In genomic region chr3:24058940-24059705, GRCh38 we compare ENCODE assay signal across 19 cellular contexts.
A peak's percentile ranks its signal among the peaks of the same experiment; 100 is the strongest.
DNase-seq lines count a peak whose midpoint lies in the region; ATAC-seq and TF ChIP-seq lines count a peak whose summit lies in the region.
"Had no signal": no experiment of that assay in that cellular context is flagged by ENCODE, and none has a peak within 500 bp of the region (broad histone marks: within the 10 kb centered on the region; RNA-seq: fewer than 3 reads in every experiment).

No MANE protein-coding gene starts in this region.

- DNase-seq in IMR-90: no peak
- no peak for DNase-seq in coronary artery (ENCODE audit: low spot score)
- no peak for DNase-seq in mesenchymal stem cell
- DNase-seq in upper lobe of left lung: no peak
- DNase-seq in NCI-H748 (lab: John Stamatoyannopoulos, UW; ENCODE audit: unreplicated experiment): no peak
- DNase-seq in omental fat pad (ENCODE audit: low spot score): no peak
- DNase-seq: Calu3; CD8-positive, alpha-beta T cell; NCI-H1417 treated with DMSO at 0.1 percent for 48 hours; NCI-H1930; NCI-H226; NCI-H524 had no signal

- no CpG with 5 or more reads among the region's 2 CpGs for WGBS in IMR-90 (ENCODE audit: extremely low coverage in 2 of 2, insufficient read length in 1 of 2), 2 experiments
- 98% methylated on average over 2 of the region's 2 CpGs for WGBS in mesenchymal stem cell
- 58 to 65% methylated on average over 2 of the region's 2 CpGs for WGBS in upper lobe of left lung, 2 donors

- CTCF ChIA-PET in IMR-90 (lab: Yijun Ruan, JAX): no interaction called here

- H2AK5ac ChIP-seq in IMR-90 (ENCODE audit: low read depth, low read length) (no peak overlapping the region), mesenchymal stem cell (ENCODE audit: low read length, severe bottlenecking) (no peak overlapping the region)

- H3K36me3 ChIP-seq in IMR-90 (ENCODE audit: control insufficient read depth, insufficient read depth, low read length) (no peaks in the 10 kb centered on the region), mesenchymal stem cell (ENCODE audit: control insufficient read depth in 1 of 2, insufficient read depth in 2 of 2, low read depth in 1 of 2, low read length in 2 of 2) (no peaks in the 10 kb centered on the region), upper lobe of left lung (no peaks in the 10 kb centered on the region)
- H3K36me3 ChIP-seq: BLaER1 treated with 17β-estradiol and CSF1 and Interleukin-3, amounts not matched to agents 10 nM and 100 nM had no signal

- no peak overlapping the region for H2AK9ac ChIP-seq in IMR-90 (replicated peaks; ENCODE audit: low read depth, low read length, poor library complexity)

- H3K18ac ChIP-seq in IMR-90 (ENCODE audit: low read depth, low read length): no peak overlapping the region
- peak overlapping the region in 1 of 2 experiments; percentile 16 for H3K18ac ChIP-seq in mesenchymal stem cell (ENCODE audit: low read depth in 1 of 2, low read length in 2 of 2)

- no peak overlapping the region for H3K4ac ChIP-seq in IMR-90 (ENCODE audit: low read depth, low read length)
- H3K4ac ChIP-seq in mesenchymal stem cell (ENCODE audit: low read depth in 1 of 2, low read length in 2 of 2): peak overlapping the region in 1 of 2 experiments; percentile 43

- no peak overlapping the region for H2BK20ac ChIP-seq in IMR-90 (ENCODE audit: low read depth, low read length)

- no peak overlapping the region for H2BK15ac ChIP-seq in IMR-90 (ENCODE audit: low read depth, low read length)
- H2BK15ac ChIP-seq in mesenchymal stem cell (ENCODE audit: low read depth, poor library complexity, severe bottlenecking): no peak overlapping the region

- no peaks in the 10 kb centered on the region for H3K9me1 ChIP-seq in IMR-90 (ENCODE audit: insufficient read depth, low read length)

- H4K8ac ChIP-seq in IMR-90 (ENCODE audit: low read depth in 2 of 2, low read length in 2 of 2): no peak overlapping the region
- H4K8ac ChIP-seq in mesenchymal stem cell (ENCODE audit: low read length): no peak overlapping the region

- no peak overlapping the region for H3K4me3 ChIP-seq in IMR-90 (ENCODE audit: insufficient read depth, low read depth, low read length)
- H3K4me3 ChIP-seq in coronary artery: peak overlapping the region; percentile 17
- H3K4me3 ChIP-seq in mesenchymal stem cell (ENCODE audit: insufficient read depth in 1 of 2, low read depth in 1 of 2, low read length in 2 of 2): no peak overlapping the region
- H3K4me3 ChIP-seq in upper lobe of left lung: no peak overlapping the region
- H3K4me3 ChIP-seq: BLaER1 treated with 17β-estradiol and CSF1 and Interleukin-3, amounts not matched to agents 10 nM and 100 nM; GM12878; GM23338; PC-9 had no signal

- no peak overlapping the region for H4K91ac ChIP-seq in IMR-90 (ENCODE audit: insufficient read depth, low read depth, low read length)
- no peak overlapping the region for H4K91ac ChIP-seq in mesenchymal stem cell (ENCODE audit: low read length)

- H3K56ac ChIP-seq in IMR-90 (ENCODE audit: extremely low read depth, insufficient read depth, low read length): no peak overlapping the region

- intact Hi-C loops in IMR-90 (cut with micrococcal nuclease): no loop called here

- H3K4me1 ChIP-seq in IMR-90 (ENCODE audit: control insufficient read depth, insufficient read depth, low read length): no peaks in the 10 kb centered on the region
- peaks cover 3% of the 10 kb centered on the region for H3K4me1 ChIP-seq in mesenchymal stem cell (ENCODE audit: control insufficient read depth, insufficient read depth, low read depth, low read length)
- H3K4me1 ChIP-seq in upper lobe of left lung: peaks cover 0 to 14% (median 5%) of the 10 kb centered on the region in 4 donors

- no peak for ATAC-seq in IMR-90 (ENCODE audit: low read depth)
- ATAC-seq in upper lobe of left lung (ENCODE audit: low FRiP score in 2 of 2): peak in 1 of 2 donors; percentile 55
- ATAC-seq in omental fat pad (ENCODE audit: low FRiP score): no peak
- ATAC-seq in GM18520 (IDR thresholded peaks at IDR 0.05; ENCODE audit: unreplicated experiment): no peak
- ATAC-seq: CD8-positive, alpha-beta T cell; GM12878; HCT116 had no signal

- H4K5ac ChIP-seq in IMR-90 (ENCODE audit: low read depth, low read length): no peak overlapping the region

- H3K23ac ChIP-seq in IMR-90 (ENCODE audit: low read depth, low read length) (no peak overlapping the region), mesenchymal stem cell (ENCODE audit: low read length in 2 of 2) (no peak overlapping the region)

- TF ChIP-seq EP300 in upper lobe of left lung (IDR thresholded peaks at IDR 0.05): no peak

- no peaks in the 10 kb centered on the region for H4K20me1 ChIP-seq in IMR-90 (ENCODE audit: insufficient read depth, low read length)
- H4K20me1 ChIP-seq: BLaER1 treated with 17β-estradiol and CSF1 and Interleukin-3, amounts not matched to agents 10 nM and 100 nM had no signal

- TF ChIP-seq RAD21 in IMR-90 (IDR thresholded peaks at IDR 0.05; ENCODE audit: low read length): no peak

- H3K27ac ChIP-seq in IMR-90 (ENCODE audit: insufficient read depth, low read length): no peak overlapping the region
- peak overlapping the region; percentile 76 to 82 for H3K27ac ChIP-seq in coronary artery
- H3K27ac ChIP-seq in mesenchymal stem cell (ENCODE audit: low read length, poor library complexity, severe bottlenecking): no peak overlapping the region
- peak overlapping the region; percentile 65 to 73 (median 66) for H3K27ac ChIP-seq in upper lobe of left lung
- H3K27ac ChIP-seq: BLaER1 treated with 17β-estradiol and CSF1 and Interleukin-3, amounts not matched to agents 10 nM and 100 nM; PC-9; RWPE1 had no signal

- H3K14ac ChIP-seq in IMR-90 (replicated peaks; ENCODE audit: low read depth, low read length) (no peak overlapping the region), mesenchymal stem cell (ENCODE audit: low read length in 2 of 2) (no peak overlapping the region)

- TF ChIP-seq CTCF in IMR-90 (conservative IDR thresholded peaks at IDR 0.05; ENCODE audit: low read depth, low read length): no peak
- TF ChIP-seq CTCF in coronary artery (IDR thresholded peaks at IDR 0.05): no peak
- TF ChIP-seq CTCF in upper lobe of left lung (IDR thresholded peaks at IDR 0.05): no peak
- no peak for TF ChIP-seq CTCF in omental fat pad (IDR thresholded peaks at IDR 0.05)

- H3K4me2 ChIP-seq in IMR-90 (ENCODE audit: low read depth, low read length): no peak overlapping the region
- H3K4me2 ChIP-seq in mesenchymal stem cell (ENCODE audit: low read length, poor library complexity, severe bottlenecking): no peak overlapping the region
- H3K4me2 ChIP-seq: BLaER1 treated with 17β-estradiol and CSF1 and Interleukin-3, amounts not matched to agents 10 nM and 100 nM; GM23338 had no signal

- TF ChIP-seq POLR2A in IMR-90 (IDR thresholded peaks at IDR 0.05; ENCODE audit: low read depth, low read length): no peak
- no peak for TF ChIP-seq POLR2A in upper lobe of left lung (IDR thresholded peaks at IDR 0.05)

- H2AFZ ChIP-seq in IMR-90 (replicated peaks; ENCODE audit: low read length, poor library complexity) (no peak overlapping the region), mesenchymal stem cell (ENCODE audit: low read depth, low read length) (no peak overlapping the region)
- H2AFZ ChIP-seq: GM23338, PC-9 had no signal

- no peak overlapping the region for H2BK120ac ChIP-seq in IMR-90 (ENCODE audit: low read depth, low read length)
- no peak overlapping the region for H2BK120ac ChIP-seq in mesenchymal stem cell (ENCODE audit: low read depth, low read length)

- H3K9me3 ChIP-seq in IMR-90 (ENCODE audit: control insufficient read depth, insufficient read depth, low read length) (no peaks in the 10 kb centered on the region), mesenchymal stem cell (ENCODE audit: control insufficient read depth, low read length) (no peaks in the 10 kb centered on the region), upper lobe of left lung (peaks cover 0 to 3% (median 0%) of the 10 kb centered on the region in 4 donors)
- H3K9me3 ChIP-seq: BLaER1 treated with 17β-estradiol and CSF1 and Interleukin-3, amounts not matched to agents 10 nM and 100 nM had no signal

- no TSS peak for BruUV-seq in IMR-90 (replicated peaks; lab: Mats Ljungman, UMichigan)

- H3K9ac ChIP-seq in IMR-90 (ENCODE audit: low read depth, low read length) (no peak overlapping the region), mesenchymal stem cell (ENCODE audit: low read length) (no peak overlapping the region)
- H3K9ac ChIP-seq: BLaER1 treated with 17β-estradiol and CSF1 and Interleukin-3, amounts not matched to agents 10 nM and 100 nM had no signal

- peak overlapping the region; percentile 6 to 72 for H2BK12ac ChIP-seq in mesenchymal stem cell (ENCODE audit: low read length in 2 of 2)

- H3K79me1 ChIP-seq in IMR-90 (ENCODE audit: low read depth in 1 of 2, low read length in 2 of 2) (no peaks in the 10 kb centered on the region), mesenchymal stem cell (replicated peaks; ENCODE audit: low read length, poor library complexity, severe bottlenecking) (no peaks in the 10 kb centered on the region)

- no peaks in the 10 kb centered on the region for H3K27me3 ChIP-seq in IMR-90 (ENCODE audit: control insufficient read depth, insufficient read depth, low read length)
- H3K27me3 ChIP-seq in mesenchymal stem cell (ENCODE audit: control insufficient read depth in 1 of 2, insufficient read depth in 1 of 2, low read length in 2 of 2): no peaks in the 10 kb centered on the region
- H3K27me3 ChIP-seq in upper lobe of left lung: no peaks in the 10 kb centered on the region
- H3K27me3 ChIP-seq: BLaER1 treated with 17β-estradiol and CSF1 and Interleukin-3, amounts not matched to agents 10 nM and 100 nM had no signal

- dilution Hi-C loops in IMR-90 (cut with HindIII; ENCODE audit: low sequenced_read_pairs, unreplicated experiment): no loop called here

- no peak overlapping the region for H2BK5ac ChIP-seq in IMR-90 (ENCODE audit: low read depth, low read length, poor library complexity, severe bottlenecking)
- no peak overlapping the region for H2BK5ac ChIP-seq in mesenchymal stem cell (ENCODE audit: low read depth, low read length, poor library complexity, severe bottlenecking)

- POLR2A ChIA-PET in IMR-90 (lab: Charles Lee; ENCODE audit: unreplicated experiment): no interaction called here

- in situ Hi-C loops in IMR-90 (cut with MboI; ENCODE audit: low sequenced_read_pairs): no loop called here

TF ChIP-seq in IMR-90, 13 proteins besides CTCF, POLR2A, EP300 and RAD21:
- TF ChIP-seq RCOR1 (IDR thresholded peaks at IDR 0.05; ENCODE audit: insufficient replicate concordance, low read length): no peak
- no peak for TF ChIP-seq USF2 (IDR thresholded peaks at IDR 0.05; ENCODE audit: low read depth, low read length)
- no peak for TF ChIP-seq RFX5 (IDR thresholded peaks at IDR 0.05; ENCODE audit: low read depth, low read length)
- peak; percentile 91 for TF ChIP-seq MAFK (IDR thresholded peaks at IDR 0.05; ENCODE audit: low read depth, low read length)

Comparison
In these comparisons a context has a peak if more than half of its experiments do, and no peak if none do; other contexts are left out.
1. H3K27ac ChIP-seq: peak in coronary artery (2 of 2) and upper lobe of left lung (4 of 4); none in IMR-90 (single experiment) and mesenchymal stem cell (single experiment).